Comparison of ENCODE assay signal across 8 cellular contexts in the genomic region with DNA sequence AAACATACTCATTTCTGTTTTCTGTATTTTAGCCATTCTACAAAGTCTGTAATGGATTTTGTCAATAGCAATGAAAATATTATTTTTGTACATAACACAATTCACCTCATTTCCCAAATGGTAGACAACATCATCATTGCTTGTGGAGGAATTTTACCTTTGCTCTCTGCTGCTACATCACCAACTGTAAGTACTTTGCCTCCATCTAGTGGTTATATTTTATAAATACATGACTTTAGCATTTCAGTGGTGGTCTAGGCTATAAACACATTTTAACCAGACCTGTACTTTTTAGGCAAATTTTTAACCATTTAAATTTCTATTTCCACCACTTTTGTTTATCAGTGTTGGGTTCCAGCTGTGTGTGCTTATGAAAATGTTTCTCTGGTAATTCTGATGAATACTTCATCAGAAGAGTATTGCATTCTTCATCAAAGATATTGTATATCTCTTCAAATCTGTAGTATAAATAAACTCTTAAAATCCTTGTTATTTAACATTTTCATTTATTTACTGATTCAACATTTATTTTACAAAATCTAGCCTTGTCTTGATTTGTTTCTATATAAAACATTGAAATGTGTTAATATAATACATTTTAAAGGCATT.
DNase-seq lines count a peak whose midpoint lies in the region; ATAC-seq lines count a peak whose summit lies in the region.

No MANE protein-coding gene starts in this region.

- ATAC-seq in GM21367 (IDR thresholded peaks at IDR 0.05; ENCODE audit: unreplicated experiment) (peak; percentile 63), HG03460 (IDR thresholded peaks at IDR 0.05; ENCODE audit: unreplicated experiment) (peak; percentile 77)

- peak; percentile 78 for DNase-seq in G401 (ENCODE audit: low spot score)
- peak; percentile 77 for DNase-seq in NCI-H748 treated with DMSO at 0.1 percent for 48 hours (lab: John Stamatoyannopoulos, UW)
- DNase-seq in cerebellum (ENCODE audit: low spot score): peak; percentile 64
- peak; percentile 51 to 57 for DNase-seq in lung microvascular endothelial cell (ENCODE audit: low read depth in 2 of 2)
- DNase-seq in NCI-H524 treated with DMSO at 0.1 percent for 48 hours (lab: John Stamatoyannopoulos, UW): no peak
- no peak for DNase-seq in COLO668 (lab: John Stamatoyannopoulos, UW; ENCODE audit: unreplicated experiment)

- in situ Hi-C loops in G401 (cut with HindIII; ENCODE audit: low sequenced_read_pairs): no loop called here

Comparison
In these comparisons a context has a peak if more than half of its experiments do, and no peak if none do; other contexts are left out.
1. DNase-seq: peak in G401 (single experiment), NCI-H748 treated with DMSO at 0.1 percent for 48 hours (single experiment), cerebellum (single experiment) and lung microvascular endothelial cell (2 of 2); none in NCI-H524 treated with DMSO at 0.1 percent for 48 hours (single experiment) and COLO668 (single experiment).